ENCODE assay signal across 9 cellular contexts in the genomic region with DNA sequence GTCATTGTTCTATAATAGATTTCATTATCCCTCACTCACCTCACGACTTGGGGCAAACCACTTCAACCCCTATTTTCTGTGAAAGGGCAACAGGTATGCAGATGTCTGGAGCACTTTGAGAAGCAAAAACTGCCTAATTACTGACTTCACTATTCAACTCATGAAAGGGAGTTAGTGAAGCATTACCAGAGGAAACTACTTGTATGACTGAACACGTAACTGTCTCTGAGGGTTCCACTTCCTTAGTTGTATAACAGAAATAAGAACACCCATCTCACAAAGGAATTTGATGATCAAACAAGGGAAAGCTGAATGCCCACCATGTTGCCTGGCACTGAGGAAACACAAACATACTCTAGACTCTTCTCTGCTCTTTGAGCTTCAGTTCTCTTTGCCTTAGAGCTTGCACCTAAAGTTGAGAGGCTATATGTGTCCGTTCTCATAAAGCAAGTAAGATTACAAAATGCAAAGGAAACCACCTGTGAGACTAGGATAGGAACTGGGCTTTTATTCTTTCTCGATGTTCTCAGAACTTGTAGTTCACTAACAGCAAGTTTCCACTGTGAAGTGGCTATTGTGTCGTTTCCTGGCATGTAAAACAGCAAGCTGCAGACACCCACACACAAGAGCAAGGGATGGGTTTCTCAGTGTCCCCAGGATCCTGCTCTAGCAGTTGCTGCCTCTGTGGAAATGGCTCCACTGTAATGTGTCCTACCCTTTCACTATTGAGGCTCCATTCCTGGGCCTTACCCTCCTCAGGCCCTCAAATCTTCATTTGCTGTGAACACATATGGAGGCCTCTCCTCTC. TPM values are rescaled to one million over a fixed set of nuclear protein-coding genes. Genes with fewer than 3 reads are reported as not detected.
DNase-seq lines count a peak whose midpoint lies in the region; ATAC-seq and TF ChIP-seq lines count a peak whose summit lies in the region.
"Had no signal": no experiment of that assay in that cellular context is flagged by ENCODE, and none has a peak within 500 bp of the region (broad histone marks: within the 10 kb centered on the region; RNA-seq: fewer than 3 reads in every experiment).

No MANE protein-coding gene starts in this region.

- no peaks in the 10 kb centered on the region for H3K36me3 ChIP-seq in Peyer's patch
- H3K36me3 ChIP-seq in esophagus squamous epithelium = peaks cover 0 to 3% (median 0%) of the 10 kb centered on the region in 3 donors
- H3K36me3 ChIP-seq in psoas muscle (ENCODE audit: insufficient read depth in 1 of 2, low read depth in 1 of 2) = no peaks in the 10 kb centered on the region

- H3K27me3 ChIP-seq in Peyer's patch = no peaks in the 10 kb centered on the region
- H3K27me3 ChIP-seq in esophagus squamous epithelium = peaks cover 0 to 2% (median 0%) of the 10 kb centered on the region in 4 donors
- H3K27me3 ChIP-seq in psoas muscle (ENCODE audit: insufficient read depth in 3 of 3, low read length in 2 of 3) = no peaks in the 10 kb centered on the region

- peaks cover 0 to 38% (median 22%) of the 10 kb centered on the region in 4 donors for H3K4me1 ChIP-seq in Peyer's patch
- peaks cover 0 to 76% (median 19%) of the 10 kb centered on the region in 3 donors for H3K4me1 ChIP-seq in esophagus squamous epithelium
- peaks cover 9% of the 10 kb centered on the region for H3K4me1 ChIP-seq in psoas muscle

- peak overlapping the region in 3 of 4 donors; percentile 20 to 98 (median 75) for H3K4me3 ChIP-seq in Peyer's patch
- peak overlapping the region in 2 of 4 donors; percentile 91 to 95 for H3K4me3 ChIP-seq in esophagus squamous epithelium
- no peak overlapping the region for H3K4me3 ChIP-seq in psoas muscle
- H3K4me3 ChIP-seq: A549 had no signal

- TF ChIP-seq POLR2A in Peyer's patch (IDR thresholded peaks at IDR 0.05) (no peak), esophagus squamous epithelium (IDR thresholded peaks at IDR 0.05) (peak in 1 of 4 donors; percentile 53)

- TF ChIP-seq CTCF in Peyer's patch (IDR thresholded peaks at IDR 0.05) (no peak), esophagus squamous epithelium (IDR thresholded peaks at IDR 0.05) (no peak), psoas muscle (IDR thresholded peaks at IDR 0.05) (no peak)

- H3K9me3 ChIP-seq in Peyer's patch (no peaks in the 10 kb centered on the region), esophagus squamous epithelium (no peaks in the 10 kb centered on the region), psoas muscle (no peaks in the 10 kb centered on the region)
- H3K9me3 ChIP-seq: A549 had no signal

- DNase-seq in NCI-H2029 (lab: John Stamatoyannopoulos, UW) (peak; percentile 6), NCI-H2029 treated with DMSO at 0.1 percent for 48 hours (lab: John Stamatoyannopoulos, UW) (no peak), Peyer's patch (peak in 2 of 3 donors; percentile 67 to 76), esophagus squamous epithelium (lab: John Stamatoyannopoulos, UW) (no peak), RPMI8226 (no peak), psoas muscle (no peak), activated gamma-delta T cell (lab: John Stamatoyannopoulos, UW) (no peak)

- WGBS in esophagus squamous epithelium, 2 donors = 41 to 57% methylated on average over 5 of the region's 5 CpGs
- 65 to 70% (median 68%) methylated on average over 5 of the region's 5 CpGs for WGBS in psoas muscle, 3 donors

- ATAC-seq in HG02642 (IDR thresholded peaks at IDR 0.05; ENCODE audit: poor library complexity, unreplicated experiment) = peak; percentile 51
- ATAC-seq in psoas muscle = no peak
- ATAC-seq: A549 had no signal

- intact Hi-C loops in esophagus squamous epithelium (cut with DNase I) (loop anchor here (10.0 kb wide), 1 partner anchor 52 kb away; no protein-coding TSS in a partner anchor), psoas muscle (cut with DNase I) (no loop called here)

- H3K27ac ChIP-seq in Peyer's patch (peak overlapping the region; percentile 24 to 96 (median 56)), esophagus squamous epithelium (peak overlapping the region in 3 of 4 donors; percentile 53 to 88 (median 58)), psoas muscle (no peak overlapping the region)
- H3K27ac ChIP-seq: A549 had no signal

RNA-seq across cellular contexts. Expression of gene TMEM243, which starts 2.6 kb away (rescaled TPM):
- total RNA-seq in Peyer's patch (10 to 100 TPM; 29.0 to 88.3 (median 43.6) TPM), esophagus squamous epithelium (10 to 100 TPM in 3 of 4 donors, 1 to 10 TPM in 1; 8.9 to 42.2 (median 19.1) TPM), psoas muscle (1 to 10 TPM; 2.3 to 3.2 (median 2.6) TPM)
- polyA plus RNA-seq in psoas muscle = 1 to 10 TPM; 2.5 to 3.6 (median 3.2) TPM

Comparison
In these comparisons a context has a peak if more than half of its experiments do, and no peak if none do; other contexts are left out.
1. DNase-seq: peak in NCI-H2029 (single experiment) and Peyer's patch (2 of 3); none in NCI-H2029 treated with DMSO at 0.1 percent for 48 hours (single experiment), esophagus squamous epithelium (single experiment), RPMI8226 (single experiment), psoas muscle (0 of 2) and activated gamma-delta T cell (single experiment).